Comparison of ENCODE assay signal across 10 cellular contexts in genomic region chr4:108036252-108036651, GRCh38. TPM values are rescaled to one million over a fixed set of nuclear protein-coding genes. Genes with fewer than 3 reads are reported as not detected.
DNase-seq lines count a peak whose midpoint lies in the region; ATAC-seq, FAIRE-seq and TF ChIP-seq lines count a peak whose summit lies in the region.
"Had no signal": no experiment of that assay in that cellular context is flagged by ENCODE, and none has a peak within 500 bp of the region (broad histone marks: within the 10 kb centered on the region; RNA-seq: fewer than 3 reads in every experiment).

No MANE protein-coding gene starts in this region.

- TF ChIP-seq CTCF in GM20000 (IDR thresholded peaks at IDR 0.05; ENCODE audit: extremely low read depth, missing control alignments) (no peak), body of pancreas (IDR thresholded peaks at IDR 0.05) (no peak), prostate gland (IDR thresholded peaks at IDR 0.05) (no peak)

- H3K36me3 ChIP-seq in body of pancreas (replicated peaks in 1 of 2; ENCODE audit: insufficient read depth in 1 of 2, low read depth in 2 of 2) (peaks cover 0 to 3% of the 10 kb centered on the region in 2 donors), prostate gland (no peaks in the 10 kb centered on the region)

- FAIRE-seq in urothelium cell line (lab: Jason Lieb, UNC), result no peak

- peak; percentile 72 for DNase-seq in GM20000 (ENCODE audit: low spot score)
- DNase-seq in activated T-cell treated with anti-CD3 and anti-CD28 coated beads for 24 hours (ENCODE audit: low read depth), result peak; percentile 51
- DNase-seq in stimulated activated CD8-positive, alpha-beta memory T cell treated with anti-CD3 and anti-CD28 coated beads, Interleukin-15, amount 100 ng/mL, for 1 hour (ENCODE audit: low read depth), result peak; percentile 21
- DNase-seq in urothelium cell line (ENCODE audit: low spot score), result no peak
- no peak for DNase-seq in body of pancreas
- no peak for DNase-seq in SIG-M5 (lab: John Stamatoyannopoulos, UW)
- DNase-seq in prostate gland (ENCODE audit: low spot score), result no peak
- DNase-seq: heart right ventricle had no signal

- ATAC-seq in HG03457 (IDR thresholded peaks at IDR 0.05; ENCODE audit: unreplicated experiment), result peak; percentile 88
- ATAC-seq in body of pancreas, result no peak

- H3K4me3 ChIP-seq in body of pancreas (no peak overlapping the region), prostate gland (no peak overlapping the region)
- H3K4me3 ChIP-seq: heart right ventricle, upper lobe of left lung had no signal

- TF ChIP-seq POLR2A in body of pancreas (IDR thresholded peaks at IDR 0.05) (no peak), prostate gland (IDR thresholded peaks at IDR 0.05) (no peak)

- no peaks in the 10 kb centered on the region for H3K27me3 ChIP-seq in body of pancreas
- H3K27me3 ChIP-seq in prostate gland (replicated peaks; ENCODE audit: insufficient read depth), result no peaks in the 10 kb centered on the region
- H3K27me3 ChIP-seq: heart right ventricle, upper lobe of left lung had no signal

- no peak overlapping the region for H3K27ac ChIP-seq in body of pancreas
- H3K27ac ChIP-seq in prostate gland, result no peak overlapping the region
- H3K27ac ChIP-seq: heart right ventricle, upper lobe of left lung had no signal

- intact Hi-C loops in body of pancreas (cut with DNase I) (no loop called here), prostate gland (cut with DNase I) (no loop called here)

- H3K9me3 ChIP-seq in body of pancreas (no peaks in the 10 kb centered on the region), prostate gland (no peaks in the 10 kb centered on the region)
- H3K9me3 ChIP-seq: heart right ventricle, upper lobe of left lung had no signal

- H3K4me1 ChIP-seq in body of pancreas, result no peaks in the 10 kb centered on the region
- H3K4me1 ChIP-seq in prostate gland (replicated peaks), result no peaks in the 10 kb centered on the region
- H3K4me1 ChIP-seq: upper lobe of left lung had no signal

- 88 to 91% methylated on average over 6 of the region's 6 CpGs for WGBS in body of pancreas, 2 donors
- 80% methylated on average over 6 of the region's 6 CpGs for WGBS in prostate gland

RNA-seq across cellular contexts. Expression of gene HADH, which starts 46.6 kb away (rescaled TPM):
- total RNA-seq in body of pancreas (10 to 100 TPM; 23.9 to 34.6 TPM), prostate gland (10 to 100 TPM; 69.0 to 75.2 TPM)

Comparison
In these comparisons a context has a peak if more than half of its experiments do, and no peak if none do; other contexts are left out.
1. DNase-seq: peak in GM20000 (single experiment), activated T-cell treated with anti-CD3 and anti-CD28 coated beads for 24 hours (single experiment) and stimulated activated CD8-positive, alpha-beta memory T cell treated with anti-CD3 and anti-CD28 coated beads, Interleukin-15, amount 100 ng/mL, for 1 hour (single experiment); none in urothelium cell line (single experiment), body of pancreas (0 of 4), SIG-M5 (single experiment) and prostate gland (single experiment).